ENCODE assay signal across 15 cellular contexts in the genomic region with DNA sequence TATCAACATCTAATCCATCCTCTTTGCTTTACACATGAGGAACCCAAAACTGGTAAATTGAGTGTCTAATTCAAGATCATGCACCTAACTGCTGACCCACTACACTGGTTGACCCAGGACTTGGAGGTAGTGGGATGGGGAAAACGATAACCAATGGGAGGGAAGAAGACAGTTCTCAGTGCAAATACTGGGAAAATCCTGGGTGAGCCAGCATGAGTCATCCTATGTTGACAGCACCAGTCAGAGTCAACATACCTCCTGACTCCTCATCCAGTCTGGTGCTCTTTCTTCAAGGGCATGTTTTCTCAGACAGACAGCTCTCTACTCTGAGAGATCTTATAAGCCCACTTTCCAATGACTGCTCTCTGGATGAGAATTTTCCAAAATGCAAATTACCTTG.
DNase-seq lines count a peak whose midpoint lies in the region; ATAC-seq and FAIRE-seq lines count a peak whose summit lies in the region.
"Had no signal": no experiment of that assay in that cellular context is flagged by ENCODE, and none has a peak within 500 bp of the region (broad histone marks: within the 10 kb centered on the region; RNA-seq: fewer than 3 reads in every experiment).

No MANE protein-coding gene starts in this region.

- POLR2A ChIA-PET in activated CD4-positive, alpha-beta memory T cell treated with anti-CD3 and anti-CD28 coated beads for 36 hours (lab: Charles Lee) = no interaction called here
- POLR2A ChIA-PET in activated CD4-positive, alpha-beta memory T cell treated with anti-CD3 and anti-CD28 coated beads, Interleukin-2, amount 10 ng/mL, durations not matched to agents 7 days and 5 days (lab: Charles Lee) = no interaction called here

- WGBS in small intestine, 3 donors = 45 to 50% (median 47%) methylated on average over 1 of the region's 1 CpG

- CTCF ChIA-PET in activated CD4-positive, alpha-beta memory T cell treated with anti-CD3 and anti-CD28 coated beads for 36 hours (lab: Charles Lee) = no interaction called here
- CTCF ChIA-PET in activated CD4-positive, alpha-beta memory T cell treated with anti-CD3 and anti-CD28 coated beads, Interleukin-2, amount 10 ng/mL, durations not matched to agents 7 days and 5 days (lab: Charles Lee) = no interaction called here

- DNase-seq in activated CD4-positive, alpha-beta memory T cell treated with anti-CD3 and anti-CD28 coated beads for 36 hours = no peak
- DNase-seq in activated CD4-positive, alpha-beta memory T cell treated with anti-CD3 and anti-CD28 coated beads, Interleukin-2, amount 10 ng/mL, durations not matched to agents 7 days and 5 days = no peak
- DNase-seq in RKO (ENCODE audit: low spot score) (peak; percentile 68), fibroblast of gingiva (ENCODE audit: low read depth) (peak; percentile 44), small intestine (peak; percentile 47), left ventricle myocardium superior (no peak)
- no peak for DNase-seq in activated CD8-positive, alpha-beta memory T cell treated with anti-CD3 and anti-CD28 coated beads, Interleukin-2, amount 50 U/mL, for 48 hours
- DNase-seq: gastrocnemius medialis; naive B cell; stimulated activated CD4-positive, alpha-beta T cell treated with anti-CD3 and anti-CD28 coated beads, Interleukin-4, amount 100 ng/mL, for 4 hours; T-helper 17 cell had no signal

- peaks cover under 1% of the 10 kb centered on the region in 2 donors for H3K4me1 ChIP-seq in small intestine (ENCODE audit: control insufficient read depth in 2 of 2, insufficient read depth in 1 of 2, low read depth in 1 of 2, low read length in 1 of 2)
- H3K4me1 ChIP-seq: gastrocnemius medialis, vagina had no signal

- no peak overlapping the region for H3K4me3 ChIP-seq in small intestine (ENCODE audit: low read depth in 1 of 2, low read length in 2 of 2)
- H3K4me3 ChIP-seq: gastrocnemius medialis, GM12878, vagina had no signal

- no peaks in the 10 kb centered on the region for H3K27me3 ChIP-seq in small intestine (ENCODE audit: control insufficient read depth in 2 of 2, insufficient read depth in 2 of 2, low read length in 2 of 2)
- H3K27me3 ChIP-seq: gastrocnemius medialis, vagina had no signal

- H3K9me3 ChIP-seq in small intestine (ENCODE audit: control insufficient read depth, low read depth) = no peaks in the 10 kb centered on the region
- H3K9me3 ChIP-seq: vagina had no signal

- ATAC-seq in left ventricle myocardium superior (no peak), GM21576 (IDR thresholded peaks at IDR 0.05; ENCODE audit: unreplicated experiment) (no peak)
- ATAC-seq: gastrocnemius medialis, GM12878, T-helper 17 cell had no signal

- H3K36me3 Mint-ChIP-seq in activated CD4-positive, alpha-beta memory T cell treated with anti-CD3 and anti-CD28 coated beads for 36 hours = peaks cover 31% of the 10 kb centered on the region
- H3K36me3 Mint-ChIP-seq in activated CD4-positive, alpha-beta memory T cell treated with anti-CD3 and anti-CD28 coated beads, Interleukin-2, amount 10 ng/mL, durations not matched to agents 7 days and 5 days (ENCODE audit: low read depth) = peaks cover 35% of the 10 kb centered on the region

- intact Hi-C loops in activated CD4-positive, alpha-beta memory T cell treated with anti-CD3 and anti-CD28 coated beads for 36 hours (cut with micrococcal nuclease) = no loop called here
- intact Hi-C loops in left ventricle myocardium superior (cut with micrococcal nuclease) = no loop called here

- H3K4me3 Mint-ChIP-seq in activated CD4-positive, alpha-beta memory T cell treated with anti-CD3 and anti-CD28 coated beads for 36 hours = no peak overlapping the region
- H3K4me3 Mint-ChIP-seq in activated CD4-positive, alpha-beta memory T cell treated with anti-CD3 and anti-CD28 coated beads, Interleukin-2, amount 10 ng/mL, durations not matched to agents 7 days and 5 days = no peak overlapping the region
- H3K4me3 Mint-ChIP-seq: naive B cell, T-helper 17 cell had no signal

- H3K27me3 Mint-ChIP-seq in activated CD4-positive, alpha-beta memory T cell treated with anti-CD3 and anti-CD28 coated beads for 36 hours = no peaks in the 10 kb centered on the region
- no peaks in the 10 kb centered on the region for H3K27me3 Mint-ChIP-seq in activated CD4-positive, alpha-beta memory T cell treated with anti-CD3 and anti-CD28 coated beads, Interleukin-2, amount 10 ng/mL, durations not matched to agents 7 days and 5 days
- H3K27me3 Mint-ChIP-seq: naive B cell, T-helper 17 cell had no signal

- peaks cover 24% of the 10 kb centered on the region for H3K4me1 Mint-ChIP-seq in activated CD4-positive, alpha-beta memory T cell treated with anti-CD3 and anti-CD28 coated beads for 36 hours (ENCODE audit: low read depth)
- H3K4me1 Mint-ChIP-seq in activated CD4-positive, alpha-beta memory T cell treated with anti-CD3 and anti-CD28 coated beads, Interleukin-2, amount 10 ng/mL, durations not matched to agents 7 days and 5 days = peaks cover 11% of the 10 kb centered on the region

- no peak for FAIRE-seq in small intestine (lab: Jason Lieb, UNC)
- FAIRE-seq: GM12878 had no signal

- H3K36me3 ChIP-seq in small intestine (ENCODE audit: control insufficient read depth in 2 of 2, insufficient read depth in 2 of 2, low read length in 2 of 2) = no peaks in the 10 kb centered on the region
- H3K36me3 ChIP-seq: gastrocnemius medialis, vagina had no signal

- H3K27ac Mint-ChIP-seq in activated CD4-positive, alpha-beta memory T cell treated with anti-CD3 and anti-CD28 coated beads for 36 hours = peak overlapping the region; percentile 31
- no peak overlapping the region for H3K27ac Mint-ChIP-seq in activated CD4-positive, alpha-beta memory T cell treated with anti-CD3 and anti-CD28 coated beads, Interleukin-2, amount 10 ng/mL, durations not matched to agents 7 days and 5 days
- H3K27ac Mint-ChIP-seq: activated T-helper 2 cell treated with anti-CD3 and anti-CD28 coated beads, Interferon-gamma antibody, Interleukin-2, Interleukin-4, amounts not matched to agents 10 μg/mL and 5 μg/mL and 100 μg/mL, durations not matched to agents 14 hours and 24 hours and 36 hours; naive B cell; T-helper 17 cell had no signal

- peaks cover 56% of the 10 kb centered on the region for H3K9me3 Mint-ChIP-seq in activated CD4-positive, alpha-beta memory T cell treated with anti-CD3 and anti-CD28 coated beads for 36 hours
- H3K9me3 Mint-ChIP-seq in activated CD4-positive, alpha-beta memory T cell treated with anti-CD3 and anti-CD28 coated beads, Interleukin-2, amount 10 ng/mL, durations not matched to agents 7 days and 5 days = peaks cover 35% of the 10 kb centered on the region

- no peak overlapping the region for H3K27ac ChIP-seq in small intestine (ENCODE audit: low read depth in 1 of 2, low read length in 1 of 2)
- H3K27ac ChIP-seq: gastrocnemius medialis, vagina had no signal

Comparison
In these comparisons a context has a peak if more than half of its experiments do, and no peak if none do; other contexts are left out.
1. DNase-seq: peak in RKO (single experiment), fibroblast of gingiva (single experiment) and small intestine (single experiment); none in activated CD4-positive, alpha-beta memory T cell treated with anti-CD3 and anti-CD28 coated beads for 36 hours (single experiment), activated CD4-positive, alpha-beta memory T cell treated with anti-CD3 and anti-CD28 coated beads, Interleukin-2, amount 10 ng/mL, durations not matched to agents 7 days and 5 days (single experiment), activated CD8-positive, alpha-beta memory T cell treated with anti-CD3 and anti-CD28 coated beads, Interleukin-2, amount 50 U/mL, for 48 hours (single experiment) and left ventricle myocardium superior (single experiment).